Comparison of ENCODE assay signal across 12 cellular contexts in the genomic region with DNA sequence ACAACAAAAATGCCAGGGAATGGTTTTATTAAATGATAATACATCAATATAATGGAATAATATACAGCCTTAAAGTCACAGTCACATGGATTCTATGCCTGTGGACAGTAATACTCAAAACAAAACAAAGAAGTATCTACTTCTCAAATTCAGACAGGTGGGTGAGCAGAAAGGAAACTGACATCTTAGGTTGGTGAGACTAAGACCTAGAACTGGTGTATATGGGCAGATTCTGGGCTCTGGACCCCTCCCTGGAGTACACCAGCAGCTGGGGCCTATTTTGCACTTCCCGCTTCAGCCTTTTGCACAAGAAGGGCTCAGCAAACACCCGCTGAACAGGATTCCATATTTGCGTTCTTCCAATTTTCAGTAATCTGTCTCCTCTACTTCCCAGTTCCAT. TPM values are rescaled to one million over a fixed set of nuclear protein-coding genes. Genes with fewer than 3 reads are reported as not detected.
DNase-seq lines count a peak whose midpoint lies in the region; ATAC-seq and TF ChIP-seq lines count a peak whose summit lies in the region.
"Had no signal": no experiment of that assay in that cellular context is flagged by ENCODE, and none has a peak within 500 bp of the region (broad histone marks: within the 10 kb centered on the region; RNA-seq: fewer than 3 reads in every experiment).

No MANE protein-coding gene starts in this region.

- no peaks in the 10 kb centered on the region for H3K9me3 ChIP-seq in gastroesophageal sphincter
- no peaks in the 10 kb centered on the region for H3K9me3 ChIP-seq in thyroid gland
- H3K9me3 ChIP-seq: spleen had no signal

- H3K9me3 Mint-ChIP-seq in T-helper 2 cell treated with Interferon-gamma antibody and Interleukin-4, amounts not matched to agents 5 μg/mL and 100 μg/mL, for 36 hours: no peaks in the 10 kb centered on the region
- no peaks in the 10 kb centered on the region for H3K9me3 Mint-ChIP-seq in activated naive CD8-positive, alpha-beta T cell treated with anti-CD3 and anti-CD28 coated beads, Interleukin-2, amount 50 U/mL, for 24 hours
- H3K9me3 Mint-ChIP-seq in progenitor cell of endocrine pancreas (ENCODE audit: low read depth): no peaks in the 10 kb centered on the region

- H3K27ac Mint-ChIP-seq in T-helper 2 cell treated with Interferon-gamma antibody and Interleukin-4, amounts not matched to agents 5 μg/mL and 100 μg/mL, for 36 hours: no peak overlapping the region
- H3K27ac Mint-ChIP-seq in activated naive CD8-positive, alpha-beta T cell treated with anti-CD3 and anti-CD28 coated beads, Interleukin-2, amount 50 U/mL, for 24 hours: peak overlapping the region; percentile 64
- H3K27ac Mint-ChIP-seq in progenitor cell of endocrine pancreas: no peak overlapping the region

- TF ChIP-seq EP300 in gastroesophageal sphincter (IDR thresholded peaks at IDR 0.05): no peak

- H3K36me3 Mint-ChIP-seq in T-helper 2 cell treated with Interferon-gamma antibody and Interleukin-4, amounts not matched to agents 5 μg/mL and 100 μg/mL, for 36 hours (ENCODE audit: low read depth): peaks cover 26% of the 10 kb centered on the region
- H3K36me3 Mint-ChIP-seq in activated naive CD8-positive, alpha-beta T cell treated with anti-CD3 and anti-CD28 coated beads, Interleukin-2, amount 50 U/mL, for 24 hours (ENCODE audit: low read depth): peaks cover 26% of the 10 kb centered on the region
- H3K36me3 Mint-ChIP-seq in progenitor cell of endocrine pancreas (ENCODE audit: insufficient read depth): peaks cover 4% of the 10 kb centered on the region

- DNase-seq in T-helper 2 cell treated with Interferon-gamma antibody and Interleukin-4, amounts not matched to agents 5 μg/mL and 100 μg/mL, for 36 hours (ENCODE audit: low spot score): no peak
- DNase-seq in T-helper 2 cell (no peak), progenitor cell of endocrine pancreas (ENCODE audit: low spot score, unreplicated experiment) (no peak), SHP77 treated with DMSO at 0.1 percent for 48 hours (lab: John Stamatoyannopoulos, UW) (no peak), thyroid gland (no peak)
- no peak for DNase-seq in activated naive CD8-positive, alpha-beta T cell treated with anti-CD3 and anti-CD28 coated beads, Interleukin-2, amount 50 U/mL, for 24 hours
- DNase-seq: NCI-H146, spleen had no signal

- TF ChIP-seq POLR2A in gastroesophageal sphincter (IDR thresholded peaks at IDR 0.05) (no peak), thyroid gland (IDR thresholded peaks at IDR 0.05) (no peak)

- no peaks in the 10 kb centered on the region for H3K27me3 Mint-ChIP-seq in T-helper 2 cell treated with Interferon-gamma antibody and Interleukin-4, amounts not matched to agents 5 μg/mL and 100 μg/mL, for 36 hours (ENCODE audit: low read depth)
- no peaks in the 10 kb centered on the region for H3K27me3 Mint-ChIP-seq in activated naive CD8-positive, alpha-beta T cell treated with anti-CD3 and anti-CD28 coated beads, Interleukin-2, amount 50 U/mL, for 24 hours
- no peaks in the 10 kb centered on the region for H3K27me3 Mint-ChIP-seq in progenitor cell of endocrine pancreas

- WGBS in gastroesophageal sphincter (ENCODE audit: low coverage in 1 of 2), 2 donors: 88 to 92% methylated on average over 3 of the region's 3 CpGs
- 96 to 98% methylated on average over 3 of the region's 3 CpGs for WGBS in thyroid gland, 2 donors

- H3K36me3 ChIP-seq in gastroesophageal sphincter (peaks cover 0 to 29% of the 10 kb centered on the region in 2 donors), thyroid gland (peaks cover 0 to 3% of the 10 kb centered on the region in 2 donors)

- no peak overlapping the region for H3K4me3 ChIP-seq in gastroesophageal sphincter
- no peak overlapping the region for H3K4me3 ChIP-seq in thyroid gland (replicated peaks in 1 of 3)

- peak; percentile 33 for ATAC-seq in HG02870 (IDR thresholded peaks at IDR 0.05; ENCODE audit: unreplicated experiment)
- ATAC-seq in activated naive CD8-positive, alpha-beta T cell treated with anti-CD3 and anti-CD28 coated beads, Interleukin-2, amount 50 U/mL, for 24 hours: no peak
- ATAC-seq in gastroesophageal sphincter: no peak

- H3K4me1 Mint-ChIP-seq in T-helper 2 cell treated with Interferon-gamma antibody and Interleukin-4, amounts not matched to agents 5 μg/mL and 100 μg/mL, for 36 hours (ENCODE audit: low read depth): peaks cover 28% of the 10 kb centered on the region
- peaks cover 39% of the 10 kb centered on the region for H3K4me1 Mint-ChIP-seq in activated naive CD8-positive, alpha-beta T cell treated with anti-CD3 and anti-CD28 coated beads, Interleukin-2, amount 50 U/mL, for 24 hours
- H3K4me1 Mint-ChIP-seq in progenitor cell of endocrine pancreas (ENCODE audit: low read depth): peaks cover 8% of the 10 kb centered on the region

- no peak overlapping the region for H3K27ac ChIP-seq in gastroesophageal sphincter
- H3K27ac ChIP-seq in thyroid gland: no peak overlapping the region
- H3K27ac ChIP-seq: spleen had no signal

- TF ChIP-seq CTCF in progenitor cell of endocrine pancreas (IDR thresholded peaks at IDR 0.05; ENCODE audit: unreplicated experiment) (no peak), gastroesophageal sphincter (IDR thresholded peaks at IDR 0.05) (no peak), thyroid gland (IDR thresholded peaks at IDR 0.05) (no peak)

- intact Hi-C loops in thyroid gland (cut with DNase I): no loop called here

- peak overlapping the region; percentile 97 for H3K4me3 Mint-ChIP-seq in T-helper 2 cell treated with Interferon-gamma antibody and Interleukin-4, amounts not matched to agents 5 μg/mL and 100 μg/mL, for 36 hours
- peak overlapping the region; percentile 97 for H3K4me3 Mint-ChIP-seq in activated naive CD8-positive, alpha-beta T cell treated with anti-CD3 and anti-CD28 coated beads, Interleukin-2, amount 50 U/mL, for 24 hours
- peak overlapping the region; percentile 92 for H3K4me3 Mint-ChIP-seq in progenitor cell of endocrine pancreas (ENCODE audit: low read depth)

- H3K4me1 ChIP-seq in gastroesophageal sphincter: peaks cover 0 to 44% (median 20%) of the 10 kb centered on the region in 3 donors
- H3K4me1 ChIP-seq in thyroid gland: peaks cover 13 to 20% of the 10 kb centered on the region in 2 donors

- H3K27me3 ChIP-seq in gastroesophageal sphincter (no peaks in the 10 kb centered on the region), thyroid gland (no peaks in the 10 kb centered on the region)
- H3K27me3 ChIP-seq: spleen had no signal

RNA-seq across cellular contexts. Expression of a gene that starts 5.4 kb away (rescaled TPM):
- total RNA-seq in progenitor cell of endocrine pancreas: 118 and 124 TPM in 2 replicates
- total RNA-seq in gastroesophageal sphincter: 100 to 1,000 TPM; 227 to 315 (median 248) TPM
- 100 to 1,000 TPM; 157 to 361 (median 297) TPM for total RNA-seq in thyroid gland

RNA-seq across cellular contexts. Expression of a gene that starts 12.7 kb away (rescaled TPM):
- 21.2 and 22.8 TPM in 2 replicates for total RNA-seq in progenitor cell of endocrine pancreas
- total RNA-seq in gastroesophageal sphincter: 1 to 10 TPM; 4.4 to 6.8 (median 5.0) TPM
- 1 to 10 TPM; 5.1 to 6.6 (median 5.8) TPM for total RNA-seq in thyroid gland

RNA-seq across cellular contexts. Expression of a gene that starts 32.4 kb away (rescaled TPM):
- total RNA-seq in progenitor cell of endocrine pancreas (60.2 and 62.2 TPM in 2 replicates), gastroesophageal sphincter (10 to 100 TPM; 76.2 to 97.8 (median 88.6) TPM), thyroid gland (100 to 1,000 TPM in 2 of 4 donors, 10 to 100 TPM in 2; 71.5 to 141 (median 107) TPM)

RNA-seq across cellular contexts. Expression of a gene that starts 32.9 kb away (rescaled TPM):
- total RNA-seq in progenitor cell of endocrine pancreas (89.8 and 94.4 TPM in 2 replicates), gastroesophageal sphincter (10 to 100 TPM; 35.0 to 51.3 (median 43.6) TPM), thyroid gland (10 to 100 TPM; 30.0 to 42.5 (median 32.7) TPM)

RNA-seq across cellular contexts. Expression of a gene that starts 49.5 kb away (rescaled TPM):
- not detected in 2 replicates for total RNA-seq in progenitor cell of endocrine pancreas
- not detected for total RNA-seq in gastroesophageal sphincter
- total RNA-seq in thyroid gland: not detected
- total RNA-seq: A172, G401, spleen had no signal
